1 cellular context compared by ENCODE assay signal in the genomic region with DNA sequence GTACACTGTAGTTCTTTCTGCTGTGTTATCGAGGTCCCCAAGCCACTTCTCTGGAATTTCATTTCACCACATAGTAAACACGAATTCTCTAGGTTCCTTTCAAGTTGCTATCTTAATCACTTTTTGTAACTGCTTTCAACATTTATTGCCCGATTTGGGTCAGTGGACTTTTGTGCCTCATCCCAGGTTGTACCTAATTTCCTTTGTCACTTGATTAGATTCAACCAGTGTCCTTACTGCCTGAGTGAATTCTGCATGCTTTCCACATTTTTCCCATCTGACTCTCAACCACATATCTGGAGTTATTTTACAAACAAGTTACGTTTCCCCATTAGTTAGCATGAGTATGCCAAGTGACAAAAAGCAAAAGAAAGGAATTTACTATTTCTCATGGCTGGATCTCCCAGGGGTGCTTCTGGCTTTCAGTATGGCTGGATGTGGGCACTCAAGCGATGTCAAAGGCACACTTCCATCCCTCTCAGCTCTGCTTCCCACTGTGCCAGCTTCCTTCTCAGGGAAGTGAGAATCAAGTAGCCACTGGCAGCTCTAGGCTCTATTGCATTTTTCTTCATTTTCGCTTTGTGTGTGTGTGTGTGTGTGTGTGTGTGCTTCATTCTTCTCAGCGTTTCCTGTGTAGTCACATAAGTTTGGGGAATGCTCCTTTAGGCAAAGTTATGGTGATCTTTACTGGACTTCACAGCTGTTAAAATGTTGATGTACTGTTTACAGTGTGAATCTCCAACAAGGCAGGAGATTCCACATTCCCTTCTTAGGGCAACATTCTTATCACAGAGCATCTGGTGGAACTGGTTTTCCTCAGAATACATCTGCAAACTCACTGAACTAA.
A peak's percentile ranks its signal among the peaks of the same experiment; 100 is the strongest.
TF ChIP-seq lines count a peak whose summit lies in the region.

No MANE protein-coding gene starts in this region.

TF ChIP-seq in HepG2, 621 proteins besides CTCF, POLR2A, EP300 and RAD21 (continued from another document):
- TF ChIP-seq PAX8 (CRISPR knock-in tag; IDR thresholded peaks at IDR 0.05; ENCODE audit: borderline replicate concordance) (no peak), THAP11 (CRISPR knock-in tag; IDR thresholded peaks at IDR 0.05) (no peak), ETV5 (CRISPR knock-in tag; IDR thresholded peaks at IDR 0.05; ENCODE audit: borderline replicate concordance) (peak; percentile 22; the same call in 1 of the 2 replicates), ZNF383 (CRISPR knock-in tag; IDR thresholded peaks at IDR 0.05; ENCODE audit: borderline replicate concordance) (no peak), MYNN (CRISPR knock-in tag; IDR thresholded peaks at IDR 0.05; ENCODE audit: low read depth) (no peak), MEIS1 (CRISPR knock-in tag; IDR thresholded peaks at IDR 0.05; ENCODE audit: borderline replicate concordance) (no peak), KAT8 (CRISPR knock-in tag; IDR thresholded peaks at IDR 0.05) (no peak), ZBTB7A (CRISPR knock-in tag; IDR thresholded peaks at IDR 0.05) (no peak), NPAS2 (CRISPR knock-in tag; IDR thresholded peaks at IDR 0.05; ENCODE audit: borderline replicate concordance) (no peak), JUN (CRISPR knock-in tag; IDR thresholded peaks at IDR 0.05) (no peak), ZNF263 (CRISPR knock-in tag; IDR thresholded peaks at IDR 0.05) (no peak), ZNF781 (CRISPR knock-in tag; IDR thresholded peaks at IDR 0.05; ENCODE audit: borderline replicate concordance, not compliant biosample characterization) (peak; percentile 21), LCORL (IDR thresholded peaks at IDR 0.05) (0 out of 2 replicates have a peak, but pooled peaks have one; percentile 23), LCORL (CRISPR knock-in tag; IDR thresholded peaks at IDR 0.05) (peak; percentile 55; the same call in 1 of the 2 replicates), ZNF766 (CRISPR knock-in tag; IDR thresholded peaks at IDR 0.05; ENCODE audit: borderline replicate concordance) (no peak), CBFB (CRISPR knock-in tag; IDR thresholded peaks at IDR 0.05) (peak; percentile 98), PCBP2 (optimal IDR thresholded peaks at IDR 0.05; ENCODE audit: low read depth, low read length, poor library complexity, severe bottlenecking) (no peak), HES4 (CRISPR knock-in tag; IDR thresholded peaks at IDR 0.05; ENCODE audit: borderline replicate concordance) (no peak)
- TF ChIP-seq, protein P1, sequence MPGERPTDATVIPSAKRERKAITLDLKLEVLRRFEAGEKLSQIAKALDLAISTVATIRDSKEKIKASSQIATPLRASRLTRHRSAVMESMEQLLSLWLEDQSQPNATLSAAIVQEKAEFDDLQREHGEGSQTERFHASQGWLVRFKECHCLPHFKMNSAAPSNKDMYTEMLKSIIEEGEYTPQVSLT (CRISPR knock-in tag; IDR thresholded peaks at IDR 0.05; ENCODE audit: borderline replicate concordance, low read depth) = no peak
- TF ChIP-seq, protein P2, sequence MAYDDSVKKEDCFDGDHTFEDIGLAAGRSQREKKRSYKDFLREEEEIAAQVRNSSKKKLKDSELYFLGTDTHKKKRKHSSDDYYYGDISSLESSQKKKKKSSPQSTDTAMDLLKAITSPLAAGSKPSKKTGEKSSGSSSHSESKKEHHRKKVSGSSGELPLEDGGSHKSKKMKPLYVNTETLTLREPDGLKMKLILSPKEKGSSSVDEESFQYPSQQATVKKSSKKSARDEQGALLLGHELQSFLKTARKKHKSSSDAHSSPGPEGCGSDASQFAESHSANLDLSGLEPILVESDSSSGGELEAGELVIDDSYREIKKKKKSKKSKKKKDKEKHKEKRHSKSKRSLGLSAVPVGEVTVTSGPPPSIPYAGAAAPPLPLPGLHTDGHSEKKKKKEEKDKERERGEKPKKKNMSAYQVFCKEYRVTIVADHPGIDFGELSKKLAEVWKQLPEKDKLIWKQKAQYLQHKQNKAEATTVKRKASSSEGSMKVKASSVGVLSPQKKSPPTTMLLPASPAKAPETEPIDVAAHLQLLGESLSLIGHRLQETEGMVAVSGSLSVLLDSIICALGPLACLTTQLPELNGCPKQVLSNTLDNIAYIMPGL (CRISPR knock-in tag; IDR thresholded peaks at IDR 0.05; ENCODE audit: borderline replicate concordance in 1 of 2, low read depth in 1 of 2) = no peak
- TF ChIP-seq, protein P3, sequence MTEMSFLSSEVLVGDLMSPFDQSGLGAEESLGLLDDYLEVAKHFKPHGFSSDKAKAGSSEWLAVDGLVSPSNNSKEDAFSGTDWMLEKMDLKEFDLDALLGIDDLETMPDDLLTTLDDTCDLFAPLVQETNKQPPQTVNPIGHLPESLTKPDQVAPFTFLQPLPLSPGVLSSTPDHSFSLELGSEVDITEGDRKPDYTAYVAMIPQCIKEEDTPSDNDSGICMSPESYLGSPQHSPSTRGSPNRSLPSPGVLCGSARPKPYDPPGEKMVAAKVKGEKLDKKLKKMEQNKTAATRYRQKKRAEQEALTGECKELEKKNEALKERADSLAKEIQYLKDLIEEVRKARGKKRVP (CRISPR knock-in tag; IDR thresholded peaks at IDR 0.05) = no peak
- TF ChIP-seq, protein P4, sequence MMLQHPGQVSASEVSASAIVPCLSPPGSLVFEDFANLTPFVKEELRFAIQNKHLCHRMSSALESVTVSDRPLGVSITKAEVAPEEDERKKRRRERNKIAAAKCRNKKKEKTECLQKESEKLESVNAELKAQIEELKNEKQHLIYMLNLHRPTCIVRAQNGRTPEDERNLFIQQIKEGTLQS (CRISPR knock-in tag; IDR thresholded peaks at IDR 0.05) = no peak
- TF ChIP-seq, protein P5, sequence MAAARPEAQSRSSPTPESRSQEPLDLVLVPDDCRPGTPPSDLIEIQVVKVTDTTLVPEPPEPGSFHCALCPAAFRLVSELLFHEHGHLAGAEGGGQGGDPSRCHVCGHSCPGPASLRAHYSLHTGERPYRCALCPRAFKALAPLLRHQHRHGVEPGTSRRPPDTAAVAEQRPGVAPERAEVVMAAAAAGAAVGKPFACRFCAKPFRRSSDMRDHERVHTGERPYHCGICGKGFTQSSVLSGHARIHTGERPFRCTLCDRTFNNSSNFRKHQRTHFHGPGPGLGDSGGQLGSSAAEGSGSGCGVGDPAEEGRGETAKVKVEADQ (CRISPR knock-in tag; IDR thresholded peaks at IDR 0.05; ENCODE audit: borderline replicate concordance) = no peak
- TF ChIP-seq, protein P6, sequence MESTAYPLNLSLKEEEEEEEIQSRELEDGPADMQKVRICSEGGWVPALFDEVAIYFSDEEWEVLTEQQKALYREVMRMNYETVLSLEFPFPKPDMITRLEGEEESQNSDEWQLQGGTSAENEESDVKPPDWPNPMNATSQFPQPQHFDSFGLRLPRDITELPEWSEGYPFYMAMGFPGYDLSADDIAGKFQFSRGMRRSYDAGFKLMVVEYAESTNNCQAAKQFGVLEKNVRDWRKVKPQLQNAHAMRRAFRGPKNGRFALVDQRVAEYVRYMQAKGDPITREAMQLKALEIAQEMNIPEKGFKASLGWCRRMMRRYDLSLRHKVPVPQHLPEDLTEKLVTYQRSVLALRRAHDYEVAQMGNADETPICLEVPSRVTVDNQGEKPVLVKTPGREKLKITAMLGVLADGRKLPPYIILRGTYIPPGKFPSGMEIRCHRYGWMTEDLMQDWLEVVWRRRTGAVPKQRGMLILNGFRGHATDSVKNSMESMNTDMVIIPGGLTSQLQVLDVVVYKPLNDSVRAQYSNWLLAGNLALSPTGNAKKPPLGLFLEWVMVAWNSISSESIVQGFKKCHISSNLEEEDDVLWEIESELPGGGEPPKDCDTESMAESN (CRISPR knock-in tag; conservative IDR thresholded peaks at IDR 0.05) = peak; percentile 42; the same call in 1 of the 2 replicates
- TF ChIP-seq, protein P7, sequence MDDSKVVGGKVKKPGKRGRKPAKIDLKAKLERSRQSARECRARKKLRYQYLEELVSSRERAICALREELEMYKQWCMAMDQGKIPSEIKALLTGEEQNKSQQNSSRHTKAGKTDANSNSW (CRISPR knock-in tag; IDR thresholded peaks at IDR 0.05; ENCODE audit: borderline replicate concordance) = no peak
